Comparison of ENCODE assay signal across 17 cellular contexts in genomic region chr14:54087376-54087775, GRCh38.
DNase-seq lines count a peak whose midpoint lies in the region; ATAC-seq and TF ChIP-seq lines count a peak whose summit lies in the region.
"Had no signal": no experiment of that assay in that cellular context is flagged by ENCODE, and none has a peak within 500 bp of the region (broad histone marks: within the 10 kb centered on the region; RNA-seq: fewer than 3 reads in every experiment).

No MANE protein-coding gene starts in this region.

- intact Hi-C loops in sciatic nerve (cut with DNase I) = no loop called here

- peak; percentile 61 for ATAC-seq in sciatic nerve
- ATAC-seq in GM19467 (IDR thresholded peaks at IDR 0.05; ENCODE audit: unreplicated experiment) = no peak
- ATAC-seq: CD8-positive, alpha-beta T cell; GM12878; GM23338; HCT116 had no signal

- TF ChIP-seq POLR2A in erythroblast (IDR thresholded peaks at IDR 0.05; ENCODE audit: low read length) = no peak

- DNase-seq in NCI-H748 (lab: John Stamatoyannopoulos, UW; ENCODE audit: unreplicated experiment) (peak; percentile 3), NCI-H748 treated with DMSO at 0.1 percent for 48 hours (lab: John Stamatoyannopoulos, UW) (no peak), islet precursor cell (peak; percentile 80), sciatic nerve (ENCODE audit: low spot score) (no peak), erythroblast (lab: John Stamatoyannopoulos, UW) (no peak), SHP77 treated with DMSO at 0.1 percent for 48 hours (lab: John Stamatoyannopoulos, UW) (no peak)
- DNase-seq in activated CD4-positive, alpha-beta T cell treated with anti-CD3 and anti-CD28 coated beads, Interleukin-2, amount 50 U/mL, for 48 hours = no peak
- DNase-seq: CD8-positive, alpha-beta T cell; GDM1; NCI-H1436 treated with DMSO at 0.1 percent for 48 hours; NCI-H2081 treated with DMSO at 0.1 percent for 48 hours; NCI-H510A; OCI-M1 had no signal

Comparison
In these comparisons a context has a peak if more than half of its experiments do, and no peak if none do; other contexts are left out.
1. DNase-seq: peak in NCI-H748 (single experiment) and islet precursor cell (single experiment); none in NCI-H748 treated with DMSO at 0.1 percent for 48 hours (single experiment), sciatic nerve (single experiment), erythroblast (0 of 2), activated CD4-positive, alpha-beta T cell treated with anti-CD3 and anti-CD28 coated beads, Interleukin-2, amount 50 U/mL, for 48 hours (0 of 2) and SHP77 treated with DMSO at 0.1 percent for 48 hours (single experiment).